ENCODE assay signal across 15 cellular contexts in genomic region chr2:66840321-66841014, GRCh38.
DNase-seq lines count a peak whose midpoint lies in the region; ATAC-seq, FAIRE-seq and TF ChIP-seq lines count a peak whose summit lies in the region.
"Had no signal": no experiment of that assay in that cellular context is flagged by ENCODE, and none has a peak within 500 bp of the region (broad histone marks: within the 10 kb centered on the region; RNA-seq: fewer than 3 reads in every experiment).

No MANE protein-coding gene starts in this region.

- TF ChIP-seq RAD21 in HepG2 (CRISPR knock-in tag; IDR thresholded peaks at IDR 0.05): no peak

- H3K36me3 ChIP-seq in HepG2 (replicated peaks in 1 of 2; ENCODE audit: control insufficient read depth in 1 of 2, insufficient read depth in 2 of 2, low read length in 2 of 2) (no peaks in the 10 kb centered on the region), right lobe of liver (no peaks in the 10 kb centered on the region), osteoblast (ENCODE audit: insufficient read depth, low read length) (no peaks in the 10 kb centered on the region), BE2C (no peaks in the 10 kb centered on the region)

- WGBS in HepG2 (ENCODE audit: low lambda C conversion rate): 36% methylated on average over 8 of the region's 8 CpGs
- WGBS in right lobe of liver (ENCODE audit: insufficient coverage, low coverage, low lambda C conversion rate, missing lambda C conversion rate): 57% methylated on average over 8 of the region's 8 CpGs

- no TSS peak for BruUV-seq in HepG2 (replicated peaks; lab: Mats Ljungman, UMichigan)

- in situ Hi-C loops in HepG2 (cut with HindIII; ENCODE audit: extremely low pct_ligation_motif_present, low pct_unique_long_range_greater_than_20kb): no loop called here

- no peak for DNase-seq in HepG2 (ENCODE audit: low spot score)
- no peak for DNase-seq in right lobe of liver
- DNase-seq in fibroblast of gingiva (ENCODE audit: low read depth): peak; percentile 81
- peak; percentile 92 for DNase-seq in osteoblast (ENCODE audit: insufficient read length, low spot score, missing footprints)
- DNase-seq in LoVo (ENCODE audit: low spot score): no peak
- DNase-seq in BE2C: no peak
- DNase-seq: activated B cell treated with CpG ODN at 0.5 μM for 24 hours; activated CD8-positive, alpha-beta memory T cell treated with anti-CD3 and anti-CD28 coated beads, Interleukin-2, amount 50 U/mL, for 4 hours; DND-41; effector memory CD8-positive, alpha-beta T cell; NCI-H187; NCI-H748 treated with DMSO at 0.1 percent for 48 hours had no signal

- H3K9me3 ChIP-seq in HepG2 (ENCODE audit: low read length): no peaks in the 10 kb centered on the region
- H3K9me3 ChIP-seq in right lobe of liver: no peaks in the 10 kb centered on the region
- H3K9me3 ChIP-seq in osteoblast (ENCODE audit: low read depth, low read length): no peaks in the 10 kb centered on the region
- H3K9me3 ChIP-seq in BE2C: no peaks in the 10 kb centered on the region

- H3K4me1 ChIP-seq in HepG2 (ENCODE audit: insufficient read depth, low read length): no peaks in the 10 kb centered on the region
- H3K4me1 ChIP-seq in right lobe of liver: no peaks in the 10 kb centered on the region
- H3K4me1 ChIP-seq in osteoblast (ENCODE audit: insufficient read depth, low read length): peaks cover 17% of the 10 kb centered on the region
- H3K4me1 ChIP-seq in BE2C: no peaks in the 10 kb centered on the region

- H3K4me2 ChIP-seq in HepG2 (ENCODE audit: low read depth, low read length) (no peak overlapping the region), osteoblast (ENCODE audit: insufficient read depth, low read length) (peak overlapping the region; percentile 57)

- TF ChIP-seq CTCF in HepG2 (CRISPR knock-in tag; IDR thresholded peaks at IDR 0.05) (no peak), right lobe of liver (IDR thresholded peaks at IDR 0.05) (no peak), osteoblast (IDR thresholded peaks at IDR 0.05; ENCODE audit: extremely low read depth, low read depth, low read length) (no peak), BE2C (IDR thresholded peaks at IDR 0.05; ENCODE audit: low read depth, low read length) (no peak)

- H3K9ac ChIP-seq in HepG2 (ENCODE audit: insufficient read depth, low read depth, low read length): no peak overlapping the region

- no peak for ATAC-seq in HepG2
- no peak for ATAC-seq in right lobe of liver
- no peak for ATAC-seq in GM18511 (IDR thresholded peaks at IDR 0.05; ENCODE audit: unreplicated experiment)
- no peak for ATAC-seq in GM18498 (IDR thresholded peaks at IDR 0.05; ENCODE audit: unreplicated experiment)
- ATAC-seq: effector memory CD8-positive, alpha-beta T cell; sciatic nerve had no signal

- no peak for TF ChIP-seq POLR2A in HepG2 (IDR thresholded peaks at IDR 0.05; ENCODE audit: insufficient read depth in 1 of 2, low read depth in 2 of 2, low read length in 2 of 2)
- no peak for TF ChIP-seq POLR2A in right lobe of liver (IDR thresholded peaks at IDR 0.05)

- CTCF ChIA-PET in HepG2 (lab: Yijun Ruan, JAX; ENCODE audit: low intra/inter-chr PET ratio, low total read pairs): no interaction called here

- H4K20me1 ChIP-seq in HepG2 (ENCODE audit: insufficient read depth, low read length) (no peaks in the 10 kb centered on the region), osteoblast (ENCODE audit: insufficient read depth, low read length) (no peaks in the 10 kb centered on the region)

- POLR2A ChIA-PET in HepG2 (lab: Yijun Ruan, JAX): no interaction called here

- no peak overlapping the region for H3K27ac ChIP-seq in HepG2 (ENCODE audit: extremely low read length, insufficient read depth, low read length)
- no peak overlapping the region for H3K27ac ChIP-seq in right lobe of liver
- H3K27ac ChIP-seq in osteoblast (ENCODE audit: low read depth, low read length): peak overlapping the region; percentile 95

- no peak overlapping the region for H3K4me3 ChIP-seq in HepG2 (replicated peaks in 1 of 3; ENCODE audit: insufficient read depth in 1 of 3, low read depth in 2 of 3, low read length in 3 of 3)
- H3K4me3 ChIP-seq in right lobe of liver: no peak overlapping the region
- peak overlapping the region; percentile 12 for H3K4me3 ChIP-seq in osteoblast (ENCODE audit: insufficient read depth, low read length)
- H3K4me3 ChIP-seq in BE2C (ENCODE audit: low read depth, low read length): no peak overlapping the region

- intact Hi-C loops in HepG2 (cut with micrococcal nuclease; ENCODE audit: unreplicated experiment): no loop called here
- intact Hi-C loops in right lobe of liver (cut with DNase I): no loop called here

- no peaks in the 10 kb centered on the region for H3K27me3 ChIP-seq in HepG2 (ENCODE audit: control insufficient read depth in 1 of 2, insufficient read depth in 2 of 2, low read length in 2 of 2)
- H3K27me3 ChIP-seq in right lobe of liver: no peaks in the 10 kb centered on the region
- no peaks in the 10 kb centered on the region for H3K27me3 ChIP-seq in osteoblast (ENCODE audit: insufficient read depth, low read length)
- no peaks in the 10 kb centered on the region for H3K27me3 ChIP-seq in BE2C

- TF ChIP-seq EP300 in HepG2 (IDR thresholded peaks at IDR 0.05; ENCODE audit: low read depth in 2 of 2, low read length in 2 of 2) (no peak), HepG2 (CRISPR knock-in tag; IDR thresholded peaks at IDR 0.05; ENCODE audit: borderline replicate concordance) (no peak)

- FAIRE-seq in HepG2 (lab: Jason Lieb, UNC): no peak

- H3K79me2 ChIP-seq in HepG2 (ENCODE audit: insufficient read depth, low read length): no peaks in the 10 kb centered on the region
- H3K79me2 ChIP-seq in osteoblast (ENCODE audit: insufficient read depth, low read length): no peaks in the 10 kb centered on the region

- H2AFZ ChIP-seq in HepG2 (ENCODE audit: low read length) (no peak overlapping the region), osteoblast (ENCODE audit: low read length) (peak overlapping the region; percentile 18)

TF ChIP-seq in HepG2, 621 proteins besides CTCF, POLR2A, EP300 and RAD21:
- no peak for TF ChIP-seq KLF13 (CRISPR knock-in tag; IDR thresholded peaks at IDR 0.05)
- no peak for TF ChIP-seq HNRNPL (IDR thresholded peaks at IDR 0.05; ENCODE audit: low read depth, low read length)
- TF ChIP-seq CEBPB (IDR thresholded peaks at IDR 0.05; ENCODE audit: borderline replicate concordance, low read depth, low read length): peak; percentile 71
- no peak for TF ChIP-seq ZFX (CRISPR knock-in tag; IDR thresholded peaks at IDR 0.05; ENCODE audit: low read depth)

Comparison
In these comparisons a context has a peak if more than half of its experiments do, and no peak if none do; other contexts are left out.
1. DNase-seq: peak in fibroblast of gingiva (single experiment) and osteoblast (single experiment); none in HepG2 (single experiment), right lobe of liver (0 of 3), LoVo (single experiment) and BE2C (single experiment).